1 cellular context compared by ENCODE assay signal in the genomic region with DNA sequence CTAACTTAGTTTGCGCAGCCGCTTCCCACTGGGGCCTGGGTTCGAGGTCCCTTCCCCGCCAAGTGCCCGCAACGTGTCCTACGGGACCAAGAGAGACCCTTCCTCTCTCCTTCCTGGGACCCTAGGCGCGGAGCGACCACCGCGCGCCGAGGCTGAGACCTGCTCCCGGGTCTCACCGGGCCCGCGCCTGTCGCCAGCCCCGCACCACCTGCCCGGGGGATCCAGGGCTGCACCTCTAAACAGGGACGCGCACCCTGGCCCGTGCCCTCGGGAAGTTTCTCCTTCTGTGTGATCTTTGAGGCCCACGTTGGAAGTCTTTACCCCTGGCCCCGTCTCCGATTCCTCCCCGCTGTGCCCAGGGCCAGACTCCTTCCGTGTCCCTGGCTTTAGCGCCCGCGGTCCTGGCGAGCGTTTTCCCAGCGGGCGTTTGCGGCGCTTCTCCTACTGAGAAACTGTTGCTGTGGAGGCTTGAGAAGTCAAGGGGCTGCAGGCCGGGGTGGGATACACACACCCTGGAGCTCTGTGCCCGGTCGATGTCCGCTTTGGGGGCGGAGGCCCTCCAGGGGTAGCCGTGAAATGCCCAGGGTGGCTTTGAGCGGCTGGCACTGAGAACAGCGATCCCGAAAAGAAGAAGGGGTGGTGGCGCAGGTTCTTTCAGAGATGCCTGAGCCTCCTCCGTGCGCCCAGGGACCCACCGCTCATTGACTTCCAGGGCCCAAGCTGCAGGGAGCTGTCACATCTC.
TF ChIP-seq lines count a peak whose summit lies in the region.

No MANE protein-coding gene starts in this region.

TF ChIP-seq in A549, 52 proteins besides CTCF, POLR2A, EP300 and RAD21 (continued from another document):
- TF ChIP-seq, protein P1, sequence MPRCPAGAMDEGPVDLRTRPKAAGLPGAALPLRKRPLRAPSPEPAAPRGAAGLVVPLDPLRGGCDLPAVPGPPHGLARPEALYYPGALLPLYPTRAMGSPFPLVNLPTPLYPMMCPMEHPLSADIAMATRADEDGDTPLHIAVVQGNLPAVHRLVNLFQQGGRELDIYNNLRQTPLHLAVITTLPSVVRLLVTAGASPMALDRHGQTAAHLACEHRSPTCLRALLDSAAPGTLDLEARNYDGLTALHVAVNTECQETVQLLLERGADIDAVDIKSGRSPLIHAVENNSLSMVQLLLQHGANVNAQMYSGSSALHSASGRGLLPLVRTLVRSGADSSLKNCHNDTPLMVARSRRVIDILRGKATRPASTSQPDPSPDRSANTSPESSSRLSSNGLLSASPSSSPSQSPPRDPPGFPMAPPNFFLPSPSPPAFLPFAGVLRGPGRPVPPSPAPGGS (IDR thresholded peaks at IDR 0.05), result no peak
- TF ChIP-seq CHD4 (IDR thresholded peaks at IDR 0.05; ENCODE audit: borderline replicate concordance) (no peak), KDM1A (IDR thresholded peaks at IDR 0.05; ENCODE audit: low read depth) (no peak), MYC (IDR thresholded peaks at IDR 0.05; ENCODE audit: borderline replicate concordance, low read length) (no peak), RNF2 (IDR thresholded peaks at IDR 0.05; ENCODE audit: borderline replicate concordance, low read depth) (no peak), KDM5A (IDR thresholded peaks at IDR 0.05) (no peak), ESRRA (IDR thresholded peaks at IDR 0.05; ENCODE audit: borderline replicate concordance, low read length) (no peak), HDAC2 (IDR thresholded peaks at IDR 0.05) (no peak), HOXA7 (CRISPR knock-in tag; IDR thresholded peaks at IDR 0.05) (no peak), ZC3H11A (IDR thresholded peaks at IDR 0.05) (no peak), CHD2 (IDR thresholded peaks at IDR 0.05; ENCODE audit: low read length, partially characterized antibody) (no peak)
- TF ChIP-seq, protein P2, sequence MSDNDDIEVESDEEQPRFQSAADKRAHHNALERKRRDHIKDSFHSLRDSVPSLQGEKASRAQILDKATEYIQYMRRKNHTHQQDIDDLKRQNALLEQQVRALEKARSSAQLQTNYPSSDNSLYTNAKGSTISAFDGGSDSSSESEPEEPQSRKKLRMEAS (IDR thresholded peaks at IDR 0.05), result no peak
